24 cellular contexts compared by ENCODE assay signal in genomic region chr10:131912620-131913019, GRCh38. TPM values are rescaled to one million over a fixed set of nuclear protein-coding genes. Genes with fewer than 3 reads are reported as not detected.
DNase-seq lines count a peak whose midpoint lies in the region; ATAC-seq and TF ChIP-seq lines count a peak whose summit lies in the region.
"Had no signal": no experiment of that assay in that cellular context is flagged by ENCODE, and none has a peak within 500 bp of the region (broad histone marks: within the 10 kb centered on the region; RNA-seq: fewer than 3 reads in every experiment).

No MANE protein-coding gene starts in this region.

- POLR2A ChIA-PET in CD4-positive, alpha-beta T cell (lab: Charles Lee) = interaction anchor here (2.8 kb wide), 1 partner anchor 12 kb away, joined by 13 read pairs; the partner anchor contains the start of gene PPP2R2D

- intact Hi-C loops in CD4-positive, alpha-beta T cell (cut with DNase I, micrococcal nuclease) = no loop called here
- intact Hi-C loops in posterior vena cava (cut with DNase I) (no loop called here), left ventricle myocardium inferior (cut with micrococcal nuclease) (no loop called here), lower leg skin (cut with DNase I; ENCODE audit: low total_unique reads) (no loop called here)

- H3K27me3 Mint-ChIP-seq in activated naive CD4-positive, alpha-beta T cell treated with anti-CD3 and anti-CD28 coated beads, Interleukin-2, amount 50 U/mL, for 24 hours = no peaks in the 10 kb centered on the region
- H3K27me3 Mint-ChIP-seq in CD4-positive, alpha-beta T cell = no peaks in the 10 kb centered on the region
- no peaks in the 10 kb centered on the region for H3K27me3 Mint-ChIP-seq in activated naive CD8-positive, alpha-beta T cell treated with anti-CD3 and anti-CD28 coated beads, Interleukin-2, amount 50 U/mL, for 24 hours
- H3K27me3 Mint-ChIP-seq: B cell had no signal

- H3K4me1 Mint-ChIP-seq in activated naive CD4-positive, alpha-beta T cell treated with anti-CD3 and anti-CD28 coated beads, Interleukin-2, amount 50 U/mL, for 24 hours = peaks cover 82% of the 10 kb centered on the region
- H3K4me1 Mint-ChIP-seq in CD4-positive, alpha-beta T cell (ENCODE audit: low read depth) = peaks cover 86% of the 10 kb centered on the region
- H3K4me1 Mint-ChIP-seq in activated naive CD8-positive, alpha-beta T cell treated with anti-CD3 and anti-CD28 coated beads, Interleukin-2, amount 50 U/mL, for 24 hours = peaks cover 72% of the 10 kb centered on the region

- H3K36me3 Mint-ChIP-seq in activated naive CD4-positive, alpha-beta T cell treated with anti-CD3 and anti-CD28 coated beads, Interleukin-2, amount 50 U/mL, for 24 hours = peaks cover 7% of the 10 kb centered on the region
- H3K36me3 Mint-ChIP-seq in CD4-positive, alpha-beta T cell (ENCODE audit: low read depth) = peaks cover 52% of the 10 kb centered on the region
- H3K36me3 Mint-ChIP-seq in activated naive CD8-positive, alpha-beta T cell treated with anti-CD3 and anti-CD28 coated beads, Interleukin-2, amount 50 U/mL, for 24 hours (ENCODE audit: low read depth) = peaks cover 55% of the 10 kb centered on the region

- H3K27ac ChIP-seq in CD4-positive, alpha-beta T cell (ENCODE audit: low read depth, low read length) = no peak overlapping the region
- no peak overlapping the region for H3K27ac ChIP-seq in left ventricle myocardium inferior (replicated peaks)
- H3K27ac ChIP-seq: GM23248, SJCRH30 had no signal

- H3K4me3 ChIP-seq in left ventricle myocardium inferior (no peak overlapping the region), lower leg skin (ENCODE audit: low read depth, poor library complexity, severe bottlenecking) (no peak overlapping the region)
- H3K4me3 ChIP-seq: GM23248, MG63, SJCRH30 had no signal

- CTCF ChIA-PET in CD4-positive, alpha-beta T cell (lab: Charles Lee) = interaction anchor here (1.1 kb wide), 1 partner anchor 27 kb away, joined by 3 read pairs; no protein-coding TSS in a partner anchor

- no peaks in the 10 kb centered on the region for H3K27me3 ChIP-seq in CD4-positive, alpha-beta T cell (ENCODE audit: control insufficient read depth, insufficient read depth, low read length)
- H3K27me3 ChIP-seq in left ventricle myocardium inferior (ENCODE audit: low read depth) = no peaks in the 10 kb centered on the region
- H3K27me3 ChIP-seq: MG63, SJCRH30 had no signal

- no peak for TF ChIP-seq POLR2A in lower leg skin (IDR thresholded peaks at IDR 0.05)

- H3K4me1 ChIP-seq in left ventricle myocardium inferior = peaks cover 77% of the 10 kb centered on the region
- H3K4me1 ChIP-seq: SJCRH30 had no signal

- H3K27ac Mint-ChIP-seq in activated naive CD4-positive, alpha-beta T cell treated with anti-CD3 and anti-CD28 coated beads, Interleukin-2, amount 50 U/mL, for 24 hours = peak overlapping the region; percentile 41
- peak overlapping the region; percentile 61 for H3K27ac Mint-ChIP-seq in CD4-positive, alpha-beta T cell
- H3K27ac Mint-ChIP-seq in activated naive CD8-positive, alpha-beta T cell treated with anti-CD3 and anti-CD28 coated beads, Interleukin-2, amount 50 U/mL, for 24 hours = peak overlapping the region; percentile 49
- H3K27ac Mint-ChIP-seq: B cell, HFFc6 had no signal

- WGBS in lower leg skin, 2 donors = 96 to 98% methylated on average over 3 of the region's 3 CpGs

- H3K36me3 ChIP-seq in left ventricle myocardium inferior = peaks cover 12% of the 10 kb centered on the region

- no peak for TF ChIP-seq CTCF in CD4-positive, alpha-beta T cell (IDR thresholded peaks at IDR 0.05)
- TF ChIP-seq CTCF in left ventricle myocardium inferior (IDR thresholded peaks at IDR 0.05; ENCODE audit: borderline replicate concordance) = no peak
- TF ChIP-seq CTCF in lower leg skin (IDR thresholded peaks at IDR 0.05) = no peak

- ATAC-seq in CD4-positive, alpha-beta T cell (ENCODE audit: poor library complexity) = no peak
- no peak for ATAC-seq in activated naive CD8-positive, alpha-beta T cell treated with anti-CD3 and anti-CD28 coated beads, Interleukin-2, amount 50 U/mL, for 24 hours
- ATAC-seq: PC-3, Right ventricle myocardium inferior, SK-N-SH treated with all-trans-retinoic acid at 6 μM for 48 hours had no signal

- H3K4me3 Mint-ChIP-seq in activated naive CD4-positive, alpha-beta T cell treated with anti-CD3 and anti-CD28 coated beads, Interleukin-2, amount 50 U/mL, for 24 hours = no peak overlapping the region
- no peak overlapping the region for H3K4me3 Mint-ChIP-seq in CD4-positive, alpha-beta T cell
- H3K4me3 Mint-ChIP-seq in activated naive CD8-positive, alpha-beta T cell treated with anti-CD3 and anti-CD28 coated beads, Interleukin-2, amount 50 U/mL, for 24 hours = no peak overlapping the region
- H3K4me3 Mint-ChIP-seq: B cell, H9, HFFc6 had no signal

- no peaks in the 10 kb centered on the region for H3K9me3 ChIP-seq in CD4-positive, alpha-beta T cell (ENCODE audit: control insufficient read depth, low read length)
- no peaks in the 10 kb centered on the region for H3K9me3 ChIP-seq in left ventricle myocardium inferior (replicated peaks)
- H3K9me3 ChIP-seq: MG63, SJCRH30 had no signal

- no peak for DNase-seq in activated naive CD4-positive, alpha-beta T cell (lab: John Stamatoyannopoulos, UW)
- DNase-seq in CD4-positive, alpha-beta T cell = no peak
- DNase-seq in activated naive CD8-positive, alpha-beta T cell treated with anti-CD3 and anti-CD28 coated beads, Interleukin-2, amount 50 U/mL, for 24 hours = no peak
- DNase-seq in posterior vena cava (ENCODE audit: low spot score) (peak; percentile 5), cerebellar cortex (ENCODE audit: low spot score) (no peak), left ventricle myocardium inferior (no peak), lower leg skin (ENCODE audit: low spot score in 2 of 2) (no peak)
- DNase-seq: GM23248, H9, HFFc6, KG1, MG63, NCI-H1105 treated with DMSO at 0.1 percent for 48 hours, NCI-H146, NCI-H1930, NCI-H2107, NCI-H524 treated with DMSO at 0.1 percent for 48 hours, NCI-H774, PC-3, SJCRH30 had no signal

- H3K9me3 Mint-ChIP-seq in activated naive CD4-positive, alpha-beta T cell treated with anti-CD3 and anti-CD28 coated beads, Interleukin-2, amount 50 U/mL, for 24 hours = no peaks in the 10 kb centered on the region
- no peaks in the 10 kb centered on the region for H3K9me3 Mint-ChIP-seq in CD4-positive, alpha-beta T cell
- no peaks in the 10 kb centered on the region for H3K9me3 Mint-ChIP-seq in activated naive CD8-positive, alpha-beta T cell treated with anti-CD3 and anti-CD28 coated beads, Interleukin-2, amount 50 U/mL, for 24 hours
- H3K9me3 Mint-ChIP-seq: H9, HFFc6 had no signal

RNA-seq across cellular contexts. Expression of gene PPP2R2D, which starts 11.8 kb away (rescaled TPM):
- 10 to 100 TPM; 32.6 to 32.9 TPM for total RNA-seq in CD4-positive, alpha-beta T cell
- total RNA-seq in posterior vena cava (10 to 100 TPM; 23.5 to 23.7 TPM), left ventricle myocardium inferior (38.2 TPM), lower leg skin (10 to 100 TPM; 23.9 to 48.6 (median 36.7) TPM)
